Comparison of ENCODE assay signal across 8 cellular contexts in genomic region chr10:118259288-118259906, GRCh38.
DNase-seq lines count a peak whose midpoint lies in the region; ATAC-seq and TF ChIP-seq lines count a peak whose summit lies in the region.

No MANE protein-coding gene starts in this region.

- H3K27me3 ChIP-seq in iPS DF 6.9 (ENCODE audit: control insufficient read depth, insufficient read depth, low read length) = peaks cover under 1% of the 10 kb centered on the region; the same call in 1 of the 2 replicates

- H3K36me3 ChIP-seq in iPS DF 6.9 (ENCODE audit: control insufficient read depth, insufficient read depth, low read length) = no peaks in the 10 kb centered on the region

- ATAC-seq in stimulated activated naive CD8-positive, alpha-beta T cell treated with anti-CD3 and anti-CD28 coated beads, Interleukin-15, Interleukin-2, amounts not matched to agents 100 U/mL and 50 U/mL, for 24 hours = no peak
- ATAC-seq in GM18517 (IDR thresholded peaks at IDR 0.05; ENCODE audit: unreplicated experiment) = no peak

- no CpG with 5 or more reads among the region's 4 CpGs for WGBS in iPS DF 6.9 (ENCODE audit: insufficient coverage, insufficient read length)

- peak; percentile 74 for TF ChIP-seq CTCF in GM12872 (IDR thresholded peaks at IDR 0.05; ENCODE audit: insufficient read depth, low read depth, low read length)
- TF ChIP-seq CTCF in VCaP (conservative IDR thresholded peaks at IDR 0.05) = peak; percentile 16; the same call in 1 of the 2 replicates

- H3K9me3 ChIP-seq in iPS DF 6.9 (ENCODE audit: control insufficient read depth, insufficient read depth, low read length) = no peaks in the 10 kb centered on the region

- no peak overlapping the region for H3K27ac ChIP-seq in VCaP
- H3K27ac ChIP-seq in iPS DF 6.9 (ENCODE audit: low read length) = no peak overlapping the region

- H3K4me1 ChIP-seq in iPS DF 6.9 (ENCODE audit: control insufficient read depth, insufficient read depth, low read length) = 0 out of 2 replicates have a peak, but pooled peaks cover 1% of the 10 kb centered on the region

- H3K4me3 ChIP-seq in iPS DF 6.9 (ENCODE audit: low read length) = no peak overlapping the region

- DNase-seq in A172 (ENCODE audit: low spot score) (peak; percentile 47), KG1 (lab: John Stamatoyannopoulos, UW) (peak; percentile 4), iPS DF 6.9 (ENCODE audit: low read depth, low spot score) (peak; percentile 33), NCI-H1048 (lab: John Stamatoyannopoulos, UW) (no peak)
- peak; percentile 39 for DNase-seq in stimulated activated naive CD8-positive, alpha-beta T cell treated with anti-CD3 and anti-CD28 coated beads, Interleukin-15, Interleukin-2, amounts not matched to agents 100 U/mL and 50 U/mL, for 24 hours
